Comparison of ENCODE assay signal across 7 cellular contexts in the genomic region with DNA sequence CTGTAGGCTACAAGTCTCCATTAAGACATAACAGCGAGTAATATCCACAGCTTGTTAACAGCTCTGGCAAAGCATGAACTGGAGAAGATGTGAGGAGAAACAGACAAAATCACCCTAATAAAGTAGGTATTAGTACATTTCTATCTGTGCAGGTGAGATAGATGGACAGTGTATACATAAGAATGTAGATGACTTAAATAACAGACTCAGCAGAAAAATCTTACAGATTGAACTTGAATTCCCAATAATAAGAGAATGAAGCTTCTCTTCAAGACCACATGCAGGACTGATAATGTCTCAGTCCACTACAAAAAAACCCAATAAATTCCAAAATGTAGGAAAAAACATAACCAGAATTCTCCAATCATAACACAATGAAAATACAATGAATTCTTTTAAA.
"Had no signal": no experiment of that assay in that cellular context is flagged by ENCODE, and none has a peak within 500 bp of the region (broad histone marks: within the 10 kb centered on the region; RNA-seq: fewer than 3 reads in every experiment).

No MANE protein-coding gene starts in this region.

- H3K9ac ChIP-seq: KMS-11 had no signal

- H3K4me3 Mint-ChIP-seq: IgD-negative memory B cell had no signal

- H3K27ac Mint-ChIP-seq: IgD-negative memory B cell had no signal

- FAIRE-seq: HTR-8/SVneo had no signal

- H3K4me1 Mint-ChIP-seq: IgD-negative memory B cell had no signal

- H3K27me3 Mint-ChIP-seq: IgD-negative memory B cell had no signal

- H3K4me2 ChIP-seq: KMS-11 had no signal

- H3K27ac ChIP-seq: HL-60, KMS-11 had no signal

- H3K36me3 Mint-ChIP-seq: IgD-negative memory B cell had no signal

- DNase-seq: IMR-90, KBM-7, KG1 had no signal
